Comparison of ENCODE assay signal across 8 cellular contexts in genomic region chr21:46228345-46229051, GRCh38. TPM values are rescaled to one million over a fixed set of nuclear protein-coding genes. Genes with fewer than 3 reads are reported as not detected.
DNase-seq lines count a peak whose midpoint lies in the region; ATAC-seq, FAIRE-seq and TF ChIP-seq lines count a peak whose summit lies in the region.

LSS (minus strand) TSS chr21:46228774; CDS start chr21:46228745, 29 bp downstream.

- peaks cover 4% of the 10 kb centered on the region for H3K9me1 ChIP-seq in keratinocyte (ENCODE audit: control insufficient read depth, extremely low read depth, insufficient read depth, low read length)

- DNase-seq in AG10803 (ENCODE audit: low read depth) (peak; percentile 98), NCI-H510A (lab: John Stamatoyannopoulos, UW) (peak; percentile 96), cerebellar nuclear complex (lab: John Stamatoyannopoulos, UW) (peak; percentile 62 to 67), keratinocyte (ENCODE audit: low read depth, low spot score) (peak; percentile 93)
- peak; percentile 97 for DNase-seq in activated CD4-positive, alpha-beta T cell treated with anti-CD3 and anti-CD28 coated beads for 1 hour
- peak; percentile 87 to 94 (median 91) for DNase-seq in stimulated activated CD4-positive, alpha-beta T cell treated with anti-CD3 and anti-CD28 coated beads, Interleukin-12 subunit alpha, Interleukin-12 subunit beta, amount 100 ng/mL, for 48 hours (ENCODE audit: low read depth in 2 of 3, low spot score in 1 of 3)

- H3K4me1 ChIP-seq in keratinocyte (ENCODE audit: control insufficient read depth, extremely low read depth, insufficient read depth, low read length) = peaks cover 23% of the 10 kb centered on the region

- H3K79me2 ChIP-seq in keratinocyte (ENCODE audit: control insufficient read depth, insufficient read depth, low read length) = peaks cover 62% of the 10 kb centered on the region

- TF ChIP-seq CTCF in AG10803 (conservative IDR thresholded peaks at IDR 0.05; ENCODE audit: low read length) (no peak), keratinocyte (optimal IDR thresholded peaks at IDR 0.05 in 1 of 3, IDR thresholded peaks at IDR 0.05 in 1 of 3, conservative IDR thresholded peaks at IDR 0.05 in 1 of 3; ENCODE audit: extremely low read depth in 1 of 3, insufficient read depth in 2 of 3, low read length in 3 of 3) (no peak)

- FAIRE-seq in keratinocyte (lab: Jason Lieb, UNC) = no peak

- H4K20me1 ChIP-seq in keratinocyte (ENCODE audit: control insufficient read depth, extremely low read depth, insufficient read depth, low read length) = peaks cover 17% of the 10 kb centered on the region

- peak; percentile 82 for ATAC-seq in HG03432 (IDR thresholded peaks at IDR 0.05; ENCODE audit: unreplicated experiment)

- H3K4me3 ChIP-seq in AG10803 (ENCODE audit: low read length) (peak within 1 kb of the TSS; percentile 88), keratinocyte (ENCODE audit: control insufficient read depth in 2 of 3, extremely low read depth in 1 of 3, insufficient read depth in 2 of 3, low read depth in 1 of 3, low read length in 3 of 3) (peak within 1 kb of the TSS; percentile 86 to 99 (median 88))

- H2AFZ ChIP-seq in keratinocyte (ENCODE audit: control insufficient read depth, low read length) = peak within 1 kb of the TSS; percentile 80

- no peaks in the 10 kb centered on the region for H3K27me3 ChIP-seq in keratinocyte (ENCODE audit: control insufficient read depth, extremely low read depth, insufficient read depth, low read length)

- H3K4me2 ChIP-seq in keratinocyte (ENCODE audit: control insufficient read depth, extremely low read depth, insufficient read depth, low read depth, low read length) = peak within 1 kb of the TSS; percentile 92

- dilution Hi-C loops in keratinocyte (cut with MboI; ENCODE audit: extremely low pct_ligation_motif_present, low sequenced_read_pairs) = no loop called here

- H3K9me3 ChIP-seq in keratinocyte (ENCODE audit: control insufficient read depth, low read depth, low read length) = no peaks in the 10 kb centered on the region

- H3K36me3 ChIP-seq in keratinocyte (ENCODE audit: control insufficient read depth in 2 of 2, extremely low read depth in 1 of 2, insufficient read depth in 2 of 2, low read length in 2 of 2) = peaks cover 6 to 19% of the 10 kb centered on the region in 2 experiments

- TF ChIP-seq POLR2A in GM19193 (IDR thresholded peaks at IDR 0.05; ENCODE audit: extremely low read depth, insufficient read depth, insufficient read length) = peak; percentile 68

- peak within 1 kb of the TSS; percentile 92 for H3K27ac ChIP-seq in keratinocyte (ENCODE audit: control insufficient read depth, insufficient read depth, low read length)

- peak within 1 kb of the TSS; percentile 90 for H3K9ac ChIP-seq in keratinocyte (ENCODE audit: control insufficient read depth, extremely low read depth, insufficient read depth, low read length)

RNA-seq across cellular contexts. Expression of gene LSS, which starts in this region (rescaled TPM):
- polyA plus RNA-seq in keratinocyte = 105 to 136 TPM (median 134 TPM) in 3 replicates
- polyA plus RNA-seq in keratinocyte (2011; ENCODE audit: low read depth) = 27.6 TPM
- 64.0 and 96.8 TPM in 2 replicates for polyA plus RNA-seq in keratinocyte (2011; cell fraction: cytosol; rRNA removed)
- polyA plus RNA-seq in keratinocyte (2011; cell fraction: nucleus; rRNA removed) = 299 and 368 TPM in 2 replicates
- 27.2 and 156 TPM in 2 replicates for polyA plus RNA-seq in keratinocyte (2012; ENCODE audit: low replicate concordance)
- polyA minus RNA-seq in keratinocyte = 220 to 321 TPM (median 313 TPM) in 3 replicates
- 126 TPM for polyA minus RNA-seq in keratinocyte (2011; cell fraction: cytosol; rRNA and poly(A)+ RNA removed)
- 158 and 181 TPM in 2 replicates for polyA minus RNA-seq in keratinocyte (2011; cell fraction: nucleus; rRNA and poly(A)+ RNA removed)

Comparison
In these comparisons a context has a peak if more than half of its experiments do, and no peak if none do; other contexts are left out.
1. Peak in every context shown above with its lines: DNase-seq, ATAC-seq, H3K4me3 ChIP-seq and H3K27ac ChIP-seq.